Comparison of ENCODE assay signal across 11 cellular contexts in the genomic region with DNA sequence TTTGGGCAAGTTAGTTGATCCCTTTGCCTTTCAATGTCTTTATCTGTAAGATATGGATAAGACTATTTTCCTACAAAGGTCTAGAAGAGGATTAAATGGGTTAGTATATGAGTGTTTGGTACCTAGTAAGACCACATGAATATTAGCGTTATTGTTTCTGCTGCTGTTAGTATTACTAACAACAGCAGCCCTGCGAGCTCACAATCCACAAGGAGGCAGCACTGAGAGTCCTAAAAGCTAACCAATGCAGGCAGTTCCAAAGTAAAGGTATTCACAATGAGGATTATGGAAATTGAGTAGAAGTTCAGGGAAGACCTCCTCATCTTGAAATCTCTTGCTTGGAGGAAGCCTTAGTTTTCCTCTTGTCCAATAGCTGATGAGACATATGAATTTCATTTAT.
DNase-seq lines count a peak whose midpoint lies in the region; ATAC-seq and TF ChIP-seq lines count a peak whose summit lies in the region.
"Had no signal": no experiment of that assay in that cellular context is flagged by ENCODE, and none has a peak within 500 bp of the region (broad histone marks: within the 10 kb centered on the region; RNA-seq: fewer than 3 reads in every experiment).

No MANE protein-coding gene starts in this region.

- no peaks in the 10 kb centered on the region for H3K36me3 ChIP-seq in left lung
- no peaks in the 10 kb centered on the region for H3K36me3 ChIP-seq in uterus
- H3K36me3 ChIP-seq: esophagus muscularis mucosa, tibial nerve had no signal

- DNase-seq in EL, result peak; percentile 10
- DNase-seq in SKM-1 treated with dmso at 0.1 percent for 144 hours (lab: John Stamatoyannopoulos, UW; ENCODE audit: unreplicated experiment), result peak; percentile 44
- DNase-seq in left lung, result no peak
- DNase-seq in DMS79 treated with DMSO at 0.1 percent for 48 hours (lab: John Stamatoyannopoulos, UW), result no peak
- DNase-seq in uterus, result no peak
- DNase-seq: NCI-H1436 treated with DMSO at 0.1 percent for 48 hours had no signal

- H3K4me3 ChIP-seq in left lung (no peak overlapping the region), uterus (no peak overlapping the region)
- H3K4me3 ChIP-seq: esophagus muscularis mucosa, tibial nerve had no signal

- intact Hi-C loops in left lung (cut with DNase I), result no loop called here
- intact Hi-C loops in uterus (cut with DNase I; ENCODE audit: low total_unique reads), result no loop called here

- H3K27ac ChIP-seq in left lung (no peak overlapping the region), uterus (no peak overlapping the region)
- H3K27ac ChIP-seq: esophagus muscularis mucosa, tibial nerve had no signal

- H3K4me1 ChIP-seq in left lung (no peaks in the 10 kb centered on the region), uterus (no peaks in the 10 kb centered on the region)
- H3K4me1 ChIP-seq: esophagus muscularis mucosa, tibial nerve had no signal

- H3K27me3 ChIP-seq in left lung (no peaks in the 10 kb centered on the region), uterus (no peaks in the 10 kb centered on the region)
- H3K27me3 ChIP-seq: esophagus muscularis mucosa, tibial nerve had no signal

- ATAC-seq in HG03342 (IDR thresholded peaks at IDR 0.05; ENCODE audit: unreplicated experiment) (peak; percentile 51), left lung (peak; percentile 32), HG03135 (IDR thresholded peaks at IDR 0.05; ENCODE audit: unreplicated experiment) (no peak), GM18505 (IDR thresholded peaks at IDR 0.05; ENCODE audit: unreplicated experiment) (no peak)

- H3K9me3 ChIP-seq in left lung (no peaks in the 10 kb centered on the region), uterus (no peaks in the 10 kb centered on the region)
- H3K9me3 ChIP-seq: esophagus muscularis mucosa, tibial nerve had no signal

- TF ChIP-seq CTCF in left lung (IDR thresholded peaks at IDR 0.05) (peak in 1 of 2 donors; percentile 26), uterus (IDR thresholded peaks at IDR 0.05) (no peak)

- TF ChIP-seq POLR2A in uterus (IDR thresholded peaks at IDR 0.05) (no peak), GM18505 (IDR thresholded peaks at IDR 0.05; ENCODE audit: borderline replicate concordance, extremely low read depth, insufficient read depth, insufficient read length) (no peak)

Comparison
In these comparisons a context has a peak if more than half of its experiments do, and no peak if none do; other contexts are left out.
1. DNase-seq: peak in EL (single experiment) and SKM-1 treated with dmso at 0.1 percent for 144 hours (single experiment); none in left lung (0 of 2), DMS79 treated with DMSO at 0.1 percent for 48 hours (single experiment) and uterus (0 of 2).
2. ATAC-seq: peak in HG03342 (single experiment) and left lung (single experiment); none in HG03135 (single experiment) and GM18505 (single experiment).